Comparison of ENCODE assay signal across 19 cellular contexts in genomic region chr2:132641819-132642218, GRCh38. TPM values are rescaled to one million over a fixed set of nuclear protein-coding genes. Genes with fewer than 3 reads are reported as not detected.
DNase-seq lines count a peak whose midpoint lies in the region; FAIRE-seq and TF ChIP-seq lines count a peak whose summit lies in the region.
"Had no signal": no experiment of that assay in that cellular context is flagged by ENCODE, and none has a peak within 500 bp of the region (broad histone marks: within the 10 kb centered on the region; RNA-seq: fewer than 3 reads in every experiment).

No MANE protein-coding gene starts in this region.

- H3K4me1 ChIP-seq in OCI-LY1 (ENCODE audit: insufficient read depth, low read length, severe bottlenecking) (peaks cover 53% of the 10 kb centered on the region), endothelial cell of umbilical vein (ENCODE audit: control insufficient read depth, extremely low read depth, insufficient read depth, low read length) (no peaks in the 10 kb centered on the region), Caco-2 (peaks cover 14% of the 10 kb centered on the region)
- H3K4me1 ChIP-seq: HAP-1 had no signal

- H3K79me2 ChIP-seq in OCI-LY1 (ENCODE audit: insufficient read depth, low read length) (no peaks in the 10 kb centered on the region), endothelial cell of umbilical vein (ENCODE audit: control insufficient read depth, insufficient read depth, low read length) (no peaks in the 10 kb centered on the region)

- DNase-seq in Kasumi-1 (lab: John Stamatoyannopoulos, UW): peak; percentile 11 to 40
- peak; percentile 24 for DNase-seq in SKM-1 (lab: John Stamatoyannopoulos, UW; ENCODE audit: unreplicated experiment)
- DNase-seq in endothelial cell of umbilical vein (ENCODE audit: low read depth, low spot score): no peak
- no peak for DNase-seq in activated naive CD4-positive, alpha-beta T cell treated with anti-CD3 and anti-CD28 coated beads, Interleukin-2, amount 50 U/mL, for 16 hours
- DNase-seq in stimulated activated CD4-positive, alpha-beta T cell treated with anti-CD3 and anti-CD28 coated beads, Interleukin-4, amount 100 ng/mL, for 1 hour: no peak
- DNase-seq in Caco-2: no peak
- DNase-seq: C1 segment of cervical spinal cord; CD4-positive, alpha-beta memory T cell; COR-L47; DMS153; EL; GDM1; GOT3; HFFc6 had no signal

- H3K9ac ChIP-seq in OCI-LY1 (ENCODE audit: low read length) (no peak overlapping the region), endothelial cell of umbilical vein (replicated peaks; ENCODE audit: extremely low read depth, insufficient read depth, low read length) (no peak overlapping the region)

- H3K9me3 ChIP-seq in OCI-LY1 (ENCODE audit: low read length) (no peaks in the 10 kb centered on the region), endothelial cell of umbilical vein (replicated peaks; ENCODE audit: control insufficient read depth, insufficient read depth, low read length) (no peaks in the 10 kb centered on the region), Caco-2 (no peaks in the 10 kb centered on the region)
- H3K9me3 ChIP-seq: HAP-1 had no signal

- no peak for TF ChIP-seq POLR2A in endothelial cell of umbilical vein (IDR thresholded peaks at IDR 0.05; ENCODE audit: low read depth, low read length)

- H3K4me1 Mint-ChIP-seq in Caco-2 (ENCODE audit: low read depth, unreplicated experiment): peaks cover 25% of the 10 kb centered on the region
- H3K4me1 Mint-ChIP-seq: CD4-positive, alpha-beta memory T cell had no signal

- no peak for TF ChIP-seq CTCF in OCI-LY1 (IDR thresholded peaks at IDR 0.05; ENCODE audit: low read length)
- no peak for TF ChIP-seq CTCF in endothelial cell of umbilical vein (IDR thresholded peaks at IDR 0.05; ENCODE audit: extremely low read depth in 1 of 2, insufficient read depth in 1 of 2, low read depth in 1 of 2, low read length in 2 of 2)
- TF ChIP-seq CTCF in Caco-2 (IDR thresholded peaks at IDR 0.05; ENCODE audit: insufficient read depth in 1 of 2, low read depth in 1 of 2, low read length in 1 of 2, severe bottlenecking in 1 of 2, unreplicated experiment in 1 of 2): no peak

- H3K27ac ChIP-seq in OCI-LY1 (ENCODE audit: low read depth, low read length, poor library complexity, severe bottlenecking) (peak overlapping the region; percentile 95), endothelial cell of umbilical vein (ENCODE audit: insufficient read depth, low read depth, low read length) (no peak overlapping the region)

- H3K4me3 ChIP-seq in OCI-LY1 (ENCODE audit: low read depth, low read length, poor library complexity, severe bottlenecking) (no peak overlapping the region), endothelial cell of umbilical vein (replicated peaks in 1 of 3; ENCODE audit: insufficient read depth in 1 of 3, low read depth in 1 of 3, low read length in 3 of 3) (no peak overlapping the region), Caco-2 (ENCODE audit: low read depth, low read length) (no peak overlapping the region)
- H3K4me3 ChIP-seq: GM12878, HAP-1 had no signal

- dilution Hi-C loops in endothelial cell of umbilical vein (cut with MboI; ENCODE audit: extremely low pct_ligation_motif_present, low sequenced_read_pairs): no loop called here

- H3F3A ChIP-seq in OCI-LY1 (ENCODE audit: insufficient read depth, low read length): no peaks in the 10 kb centered on the region

- no peaks in the 10 kb centered on the region for H3K27me3 ChIP-seq in OCI-LY1 (ENCODE audit: insufficient read depth, low read length)
- H3K27me3 ChIP-seq in endothelial cell of umbilical vein (ENCODE audit: control insufficient read depth in 2 of 2, insufficient read depth in 2 of 2, low read length in 2 of 2): no peaks in the 10 kb centered on the region
- H3K27me3 ChIP-seq in Caco-2 (replicated peaks; ENCODE audit: control insufficient read depth, insufficient read depth, low read length): no peaks in the 10 kb centered on the region

- H3K9me1 ChIP-seq in endothelial cell of umbilical vein (replicated peaks; ENCODE audit: control insufficient read depth, extremely low read depth, insufficient read depth, low read length): peaks cover 3% of the 10 kb centered on the region

- H4K20me1 ChIP-seq in OCI-LY1 (ENCODE audit: insufficient read depth, low read length) (no peaks in the 10 kb centered on the region), endothelial cell of umbilical vein (replicated peaks; ENCODE audit: control insufficient read depth, extremely low read depth, insufficient read depth, low read length) (no peaks in the 10 kb centered on the region)

- H3K9me3 Mint-ChIP-seq in Caco-2 (ENCODE audit: unreplicated experiment): no peaks in the 10 kb centered on the region
- H3K9me3 Mint-ChIP-seq: HFFc6 had no signal

- CTCF ChIA-PET in endothelial cell of umbilical vein (lab: Charles Lee): interaction anchor here (1.4 kb wide), 1 partner anchor 14 kb away, joined by 3 read pairs; no protein-coding TSS in a partner anchor
- CTCF ChIA-PET in Caco-2 (lab: Charles Lee): interaction anchor here (1.0 kb wide), 2 partner anchors 217 to 293 kb away, joined by 3 read pairs; no protein-coding TSS in a partner anchor

- POLR2A ChIA-PET in endothelial cell of umbilical vein (lab: Charles Lee): no interaction called here
- POLR2A ChIA-PET in Caco-2 (lab: Charles Lee): no interaction called here

- no peak overlapping the region for H2AFZ ChIP-seq in OCI-LY1 (ENCODE audit: low read length)
- no peak overlapping the region for H2AFZ ChIP-seq in endothelial cell of umbilical vein (ENCODE audit: low read depth, low read length)

- H3K36me3 ChIP-seq in OCI-LY1 (ENCODE audit: insufficient read depth, low read length): no peaks in the 10 kb centered on the region
- peaks cover 0 to 11% of the 10 kb centered on the region in 2 experiments for H3K36me3 ChIP-seq in endothelial cell of umbilical vein (ENCODE audit: control insufficient read depth in 2 of 2, extremely low read depth in 1 of 2, insufficient read depth in 2 of 2, low read length in 2 of 2)
- no peaks in the 10 kb centered on the region; the same call in 1 of the 2 replicates for H3K36me3 ChIP-seq in Caco-2 (ENCODE audit: control insufficient read depth, insufficient read depth, low read length)
- H3K36me3 ChIP-seq: HAP-1 had no signal

- H3K27me3 Mint-ChIP-seq in Caco-2 (ENCODE audit: insufficient read depth, unreplicated experiment): no peaks in the 10 kb centered on the region
- H3K27me3 Mint-ChIP-seq: CD4-positive, alpha-beta memory T cell had no signal

- H3K27ac Mint-ChIP-seq in Caco-2 (ENCODE audit: unreplicated experiment): no peak overlapping the region
- H3K27ac Mint-ChIP-seq: CD4-positive, alpha-beta memory T cell; HFFc6 had no signal

- no peaks in the 10 kb centered on the region for H3K9me2 ChIP-seq in OCI-LY1 (ENCODE audit: low read depth, low read length)

- peaks cover 16% of the 10 kb centered on the region for H3K36me3 Mint-ChIP-seq in Caco-2 (ENCODE audit: insufficient read depth, unreplicated experiment)
- H3K36me3 Mint-ChIP-seq: CD4-positive, alpha-beta memory T cell had no signal

- FAIRE-seq in endothelial cell of umbilical vein (lab: Jason Lieb, UNC): peak; percentile 54
- FAIRE-seq: GM12878, GM18507, H54 had no signal

- BruUV-seq in endothelial cell of umbilical vein (replicated peaks; lab: Mats Ljungman, UMichigan) (no TSS peak), Caco-2 (replicated peaks; lab: Mats Ljungman, UMichigan) (no TSS peak)

- H3K4me3 Mint-ChIP-seq in Caco-2 (ENCODE audit: unreplicated experiment): no peak overlapping the region
- H3K4me3 Mint-ChIP-seq: CD4-positive, alpha-beta memory T cell; HFFc6 had no signal

- intact Hi-C loops in endothelial cell of umbilical vein (cut with micrococcal nuclease) (no loop called here), Caco-2 (cut with micrococcal nuclease; ENCODE audit: unreplicated experiment) (loop anchor here (1.0 to 2.0 kb wide), 2 partner anchors 10 to 53 kb away; no protein-coding TSS in a partner anchor)

- H3K4me2 ChIP-seq in OCI-LY1 (ENCODE audit: low read length): no peak overlapping the region
- no peak overlapping the region for H3K4me2 ChIP-seq in endothelial cell of umbilical vein (ENCODE audit: insufficient read depth, low read length)

TF ChIP-seq in endothelial cell of umbilical vein, 7 proteins besides CTCF, POLR2A, EP300 and RAD21:
- TF ChIP-seq MYC (IDR thresholded peaks at IDR 0.05; ENCODE audit: low read depth, low read length) (no peak), FOS (IDR thresholded peaks at IDR 0.05; ENCODE audit: borderline replicate concordance, insufficient read depth, low read length) (no peak), POLR2AphosphoS5 (IDR thresholded peaks at IDR 0.05; ENCODE audit: insufficient read depth, low read depth, low read length) (no peak), JUN (IDR thresholded peaks at IDR 0.05; ENCODE audit: borderline replicate concordance, insufficient read depth, insufficient read length, low read depth) (no peak), EZH2 (IDR thresholded peaks at IDR 0.05; ENCODE audit: borderline replicate concordance, low read depth, low read length, severe bottlenecking) (no peak), GATA2 (IDR thresholded peaks at IDR 0.05; ENCODE audit: insufficient read depth, insufficient read length, low read depth, low read length) (no peak), MAX (IDR thresholded peaks at IDR 0.05; ENCODE audit: insufficient read depth, insufficient read length) (no peak)

RNA-seq across cellular contexts. Expression of gene LYPD1, which starts 28.2 kb away (rescaled TPM):
- total RNA-seq in endothelial cell of umbilical vein (59.0 and 76.6 TPM in 2 replicates), Caco-2 (2022) (15.8 and 18.2 TPM in 2 replicates)
- 105 and 121 TPM in 2 replicates for polyA plus RNA-seq in endothelial cell of umbilical vein
- polyA plus RNA-seq in endothelial cell of umbilical vein (2011; cell fraction: cytosol; rRNA removed): 122 and 125 TPM in 2 replicates
- 52.4 and 59.6 TPM in 2 replicates for polyA plus RNA-seq in endothelial cell of umbilical vein (2011; cell fraction: nucleus; rRNA removed)
- 17.8 and 39.9 TPM in 2 replicates for polyA plus RNA-seq in endothelial cell of umbilical vein (2012)
- polyA minus RNA-seq in endothelial cell of umbilical vein: 94.0 and 100 TPM in 2 replicates
- not detected for polyA minus RNA-seq in endothelial cell of umbilical vein (2011; cell fraction: cytosol; rRNA and poly(A)+ RNA removed)
- polyA minus RNA-seq in endothelial cell of umbilical vein (2011; cell fraction: nucleus; rRNA and poly(A)+ RNA removed): 18.0 and 20.8 TPM in 2 replicates
- total RNA-seq: CD4-positive, alpha-beta memory T cell; GM12878 had no signal
- polyA plus RNA-seq: CD4-positive, alpha-beta memory T cell; GM12878 had no signal

Comparison
In these comparisons a context has a peak if more than half of its experiments do, and no peak if none do; other contexts are left out.
1. DNase-seq: peak in Kasumi-1 (2 of 2) and SKM-1 (single experiment); none in endothelial cell of umbilical vein (single experiment), activated naive CD4-positive, alpha-beta T cell treated with anti-CD3 and anti-CD28 coated beads, Interleukin-2, amount 50 U/mL, for 16 hours (single experiment), stimulated activated CD4-positive, alpha-beta T cell treated with anti-CD3 and anti-CD28 coated beads, Interleukin-4, amount 100 ng/mL, for 1 hour (single experiment) and Caco-2 (0 of 2).